ENCODE assay signal across 21 cellular contexts in genomic region chr19:7691497-7691896, GRCh38. TPM values are rescaled to one million over a fixed set of nuclear protein-coding genes. Genes with fewer than 3 reads are reported as not detected.
DNase-seq lines count a peak whose midpoint lies in the region; ATAC-seq lines count a peak whose summit lies in the region.
"Had no signal": no experiment of that assay in that cellular context is flagged by ENCODE, and none has a peak within 500 bp of the region (broad histone marks: within the 10 kb centered on the region; RNA-seq: fewer than 3 reads in every experiment).

No MANE protein-coding gene starts in this region.

- H3K9me3 Mint-ChIP-seq in activated CD4-positive, alpha-beta T cell treated with anti-CD3 and anti-CD28 coated beads, Interleukin-2, amount 10 ng/mL, durations not matched to agents 7 days and 5 days: no peaks in the 10 kb centered on the region
- H3K9me3 Mint-ChIP-seq in natural killer cell treated with Interleukin-12 subunit alpha and Interleukin-12 subunit beta and Interleukin-15 and Interleukin-18, amount 100 ng/mL, for 72 hours: no peaks in the 10 kb centered on the region

- no peaks in the 10 kb centered on the region for H3K36me3 Mint-ChIP-seq in activated CD4-positive, alpha-beta T cell treated with anti-CD3 and anti-CD28 coated beads, Interleukin-2, amount 10 ng/mL, durations not matched to agents 7 days and 5 days (ENCODE audit: low read depth)
- H3K36me3 Mint-ChIP-seq in natural killer cell treated with Interleukin-12 subunit alpha and Interleukin-12 subunit beta and Interleukin-15 and Interleukin-18, amount 100 ng/mL, for 72 hours: no peaks in the 10 kb centered on the region

- POLR2A ChIA-PET in activated CD4-positive, alpha-beta T cell treated with anti-CD3 and anti-CD28 coated beads, Interleukin-2, amount 10 ng/mL, durations not matched to agents 7 days and 5 days (lab: Charles Lee): no interaction called here

- H3K27me3 Mint-ChIP-seq in activated CD4-positive, alpha-beta T cell treated with anti-CD3 and anti-CD28 coated beads, Interleukin-2, amount 10 ng/mL, durations not matched to agents 7 days and 5 days: peaks cover under 1% of the 10 kb centered on the region
- peaks cover 0 to 1% of the 10 kb centered on the region in 2 donors for H3K27me3 Mint-ChIP-seq in natural killer cell treated with Interleukin-12 subunit alpha and Interleukin-12 subunit beta and Interleukin-15 and Interleukin-18, amount 100 ng/mL, for 72 hours

- peak; percentile 30 for DNase-seq in activated CD4-positive, alpha-beta T cell treated with anti-CD3 and anti-CD28 coated beads for 48 hours
- no peak for DNase-seq in activated CD4-positive, alpha-beta T cell treated with anti-CD3 and anti-CD28 coated beads, Interleukin-2, amount 10 ng/mL, durations not matched to agents 7 days and 5 days
- DNase-seq in stimulated activated CD4-positive, alpha-beta T cell treated with anti-CD3 and anti-CD28 coated beads, Interleukin-1b, Interleukin-23, amount 100 ng/mL, for 48 hours: peak; percentile 38
- DNase-seq in stimulated activated CD4-positive, alpha-beta T cell treated with anti-CD3 and anti-CD28 coated beads, Interleukin-2, amount 100 ng/mL, for 48 hours: no peak
- DNase-seq in natural killer cell treated with Interleukin-12 subunit alpha and Interleukin-12 subunit beta and Interleukin-15 and Interleukin-18, amount 100 ng/mL, for 72 hours (ENCODE audit: low spot score): no peak
- no peak for DNase-seq in activated CD8-positive, alpha-beta memory T cell treated with anti-CD3 and anti-CD28 coated beads, Interleukin-2, amount 50 U/mL, for 48 hours
- DNase-seq: C1 segment of cervical spinal cord, COR-L47, DMS153, EL, H7, IMR-90, Kasumi-1, NCI-H1105 treated with DMSO at 0.1 percent for 48 hours, NCI-H187 treated with DMSO at 0.1 percent for 48 hours, NCI-H82 had no signal

- CTCF ChIA-PET in activated CD4-positive, alpha-beta T cell treated with anti-CD3 and anti-CD28 coated beads, Interleukin-2, amount 10 ng/mL, durations not matched to agents 7 days and 5 days (lab: Charles Lee): no interaction called here

- H3K27ac Mint-ChIP-seq in activated CD4-positive, alpha-beta T cell treated with anti-CD3 and anti-CD28 coated beads, Interleukin-2, amount 10 ng/mL, durations not matched to agents 7 days and 5 days: no peak overlapping the region
- H3K27ac Mint-ChIP-seq in natural killer cell treated with Interleukin-12 subunit alpha and Interleukin-12 subunit beta and Interleukin-15 and Interleukin-18, amount 100 ng/mL, for 72 hours: no peak overlapping the region

- no peak overlapping the region for H3K4me3 Mint-ChIP-seq in activated CD4-positive, alpha-beta T cell treated with anti-CD3 and anti-CD28 coated beads, Interleukin-2, amount 10 ng/mL, durations not matched to agents 7 days and 5 days
- H3K4me3 Mint-ChIP-seq in natural killer cell treated with Interleukin-12 subunit alpha and Interleukin-12 subunit beta and Interleukin-15 and Interleukin-18, amount 100 ng/mL, for 72 hours: no peak overlapping the region

- ATAC-seq in natural killer cell treated with Interleukin-12 subunit alpha and Interleukin-12 subunit beta and Interleukin-15 and Interleukin-18, amount 100 ng/mL, for 72 hours: peak; percentile 56 to 74
- no peak for ATAC-seq in esophagus mucosa
- no peak for ATAC-seq in GM21515 (IDR thresholded peaks at IDR 0.05; ENCODE audit: unreplicated experiment)
- ATAC-seq: Right ventricle myocardium inferior had no signal

- no peaks in the 10 kb centered on the region for H3K4me1 Mint-ChIP-seq in activated CD4-positive, alpha-beta T cell treated with anti-CD3 and anti-CD28 coated beads, Interleukin-2, amount 10 ng/mL, durations not matched to agents 7 days and 5 days
- H3K4me1 Mint-ChIP-seq in natural killer cell treated with Interleukin-12 subunit alpha and Interleukin-12 subunit beta and Interleukin-15 and Interleukin-18, amount 100 ng/mL, for 72 hours (ENCODE audit: low read depth in 2 of 2): peaks cover 0 to under 1% of the 10 kb centered on the region in 2 donors

RNA-seq across cellular contexts. Expression of gene FCER2, which starts 10.4 kb away (rescaled TPM):
- under 1 TPM; 0.23 to 0.30 TPM for total RNA-seq in activated CD4-positive, alpha-beta T cell treated with anti-CD3 and anti-CD28 coated beads, Interleukin-2, amount 10 ng/mL, durations not matched to agents 7 days and 5 days
- total RNA-seq in natural killer cell treated with Interleukin-12 subunit alpha and Interleukin-12 subunit beta and Interleukin-15 and Interleukin-18, amount 100 ng/mL, for 72 hours: under 1 TPM in 1 of 2 donors, not detected in 1; 0.78 TPM
- 0.20 TPM for total RNA-seq in esophagus mucosa
- total RNA-seq: A172, H7, IMR-90, NCI-H460 had no signal

RNA-seq across cellular contexts. Expression of gene TRAPPC5, which starts 10.9 kb away (rescaled TPM):
- total RNA-seq in activated CD4-positive, alpha-beta T cell treated with anti-CD3 and anti-CD28 coated beads, Interleukin-2, amount 10 ng/mL, durations not matched to agents 7 days and 5 days: 100 to 1,000 TPM; 105 to 106 TPM
- 10 to 100 TPM; 57.9 to 75.7 TPM for total RNA-seq in natural killer cell treated with Interleukin-12 subunit alpha and Interleukin-12 subunit beta and Interleukin-15 and Interleukin-18, amount 100 ng/mL, for 72 hours
- 127 TPM for total RNA-seq in esophagus mucosa

RNA-seq across cellular contexts. Expression of gene MCEMP1, which starts 14.6 kb away (rescaled TPM):
- not detected for total RNA-seq in activated CD4-positive, alpha-beta T cell treated with anti-CD3 and anti-CD28 coated beads, Interleukin-2, amount 10 ng/mL, durations not matched to agents 7 days and 5 days
- total RNA-seq in natural killer cell treated with Interleukin-12 subunit alpha and Interleukin-12 subunit beta and Interleukin-15 and Interleukin-18, amount 100 ng/mL, for 72 hours: not detected
- 0.24 TPM for total RNA-seq in esophagus mucosa
- total RNA-seq: A172, H7, IMR-90, NCI-H460 had no signal

RNA-seq across cellular contexts. Expression of gene RETN, which starts 22.6 kb away (rescaled TPM):
- total RNA-seq in activated CD4-positive, alpha-beta T cell treated with anti-CD3 and anti-CD28 coated beads, Interleukin-2, amount 10 ng/mL, durations not matched to agents 7 days and 5 days: not detected
- total RNA-seq in natural killer cell treated with Interleukin-12 subunit alpha and Interleukin-12 subunit beta and Interleukin-15 and Interleukin-18, amount 100 ng/mL, for 72 hours: not detected
- total RNA-seq in esophagus mucosa: not detected
- total RNA-seq: A172, H7, IMR-90, NCI-H460 had no signal

RNA-seq across cellular contexts. Expression of gene CLEC4G, which starts 40.4 kb away (rescaled TPM):
- not detected for total RNA-seq in activated CD4-positive, alpha-beta T cell treated with anti-CD3 and anti-CD28 coated beads, Interleukin-2, amount 10 ng/mL, durations not matched to agents 7 days and 5 days
- not detected for total RNA-seq in natural killer cell treated with Interleukin-12 subunit alpha and Interleukin-12 subunit beta and Interleukin-15 and Interleukin-18, amount 100 ng/mL, for 72 hours
- not detected for total RNA-seq in esophagus mucosa
- total RNA-seq: A172, H7, IMR-90, NCI-H460 had no signal

Comparison
In these comparisons a context has a peak if more than half of its experiments do, and no peak if none do; other contexts are left out.
1. DNase-seq: peak in activated CD4-positive, alpha-beta T cell treated with anti-CD3 and anti-CD28 coated beads for 48 hours (single experiment) and stimulated activated CD4-positive, alpha-beta T cell treated with anti-CD3 and anti-CD28 coated beads, Interleukin-1b, Interleukin-23, amount 100 ng/mL, for 48 hours (single experiment); none in activated CD4-positive, alpha-beta T cell treated with anti-CD3 and anti-CD28 coated beads, Interleukin-2, amount 10 ng/mL, durations not matched to agents 7 days and 5 days (single experiment), stimulated activated CD4-positive, alpha-beta T cell treated with anti-CD3 and anti-CD28 coated beads, Interleukin-2, amount 100 ng/mL, for 48 hours (0 of 2), natural killer cell treated with Interleukin-12 subunit alpha and Interleukin-12 subunit beta and Interleukin-15 and Interleukin-18, amount 100 ng/mL, for 72 hours (single experiment) and activated CD8-positive, alpha-beta memory T cell treated with anti-CD3 and anti-CD28 coated beads, Interleukin-2, amount 50 U/mL, for 48 hours (single experiment).
2. ATAC-seq: peak in natural killer cell treated with Interleukin-12 subunit alpha and Interleukin-12 subunit beta and Interleukin-15 and Interleukin-18, amount 100 ng/mL, for 72 hours (2 of 2); none in esophagus mucosa (single experiment) and GM21515 (single experiment).